Comparison of ENCODE assay signal across 11 cellular contexts in the genomic region with DNA sequence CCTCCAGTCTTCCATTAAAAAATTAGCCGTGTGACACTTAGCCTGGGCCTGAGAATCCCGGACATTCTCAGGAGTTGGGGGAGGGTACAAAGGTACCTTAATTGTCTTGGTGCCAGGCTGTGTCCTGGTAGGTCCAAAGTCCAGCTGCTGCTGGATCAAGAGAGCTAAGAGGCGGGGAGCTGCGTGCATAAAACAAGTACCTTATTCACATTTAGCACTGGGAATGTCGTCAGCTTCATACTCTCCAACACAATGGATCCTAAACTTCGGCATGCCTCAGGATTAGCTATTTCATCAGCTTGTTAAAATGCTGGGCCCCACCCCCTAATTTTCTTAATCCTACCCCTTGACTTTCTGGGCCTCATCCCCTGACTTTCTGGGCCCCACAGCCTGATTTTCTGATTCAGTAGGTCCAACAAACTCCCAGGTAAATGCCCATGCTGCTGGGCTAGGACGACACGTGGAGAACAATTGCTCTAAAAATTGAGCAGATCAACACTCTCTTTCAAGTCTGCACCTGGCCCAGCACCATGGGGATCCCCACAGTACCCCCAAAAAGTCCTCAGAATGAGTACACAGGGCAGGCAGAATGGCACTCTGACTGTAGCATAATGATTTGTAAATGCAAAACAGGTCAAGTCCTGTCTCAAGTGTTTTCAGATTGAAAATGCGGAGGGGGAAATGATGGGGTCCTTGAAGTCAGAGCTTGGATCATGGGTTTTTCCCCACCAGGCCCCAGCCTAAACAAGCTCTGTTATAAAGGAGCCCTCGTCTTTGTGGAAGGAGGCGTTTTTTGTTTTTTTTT. TPM values are rescaled to one million over a fixed set of nuclear protein-coding genes. Genes with fewer than 3 reads are reported as not detected.
DNase-seq lines count a peak whose midpoint lies in the region; ATAC-seq, FAIRE-seq and TF ChIP-seq lines count a peak whose summit lies in the region.
"Had no signal": no experiment of that assay in that cellular context is flagged by ENCODE, and none has a peak within 500 bp of the region (broad histone marks: within the 10 kb centered on the region; RNA-seq: fewer than 3 reads in every experiment).

No MANE protein-coding gene starts in this region.

- WGBS in right lobe of liver (ENCODE audit: insufficient coverage, low coverage, low lambda C conversion rate, missing lambda C conversion rate), result 49% methylated on average over 10 of the region's 11 CpGs

- no peaks in the 10 kb centered on the region for H3F3A ChIP-seq in MM.1S (ENCODE audit: insufficient read depth, low read length)

- no peak overlapping the region for H2AFZ ChIP-seq in MM.1S (ENCODE audit: low read length)

- H3K4me3 ChIP-seq in HUES6 (ENCODE audit: low read depth, low read length) (no peak overlapping the region), right lobe of liver (no peak overlapping the region), MM.1S (ENCODE audit: low read length) (no peak overlapping the region)
- H3K4me3 ChIP-seq: thoracic aorta had no signal

- H3K9me3 ChIP-seq in HUES6 (ENCODE audit: control insufficient read depth, insufficient read depth, low read depth, low read length) (no peaks in the 10 kb centered on the region), right lobe of liver (no peaks in the 10 kb centered on the region), MM.1S (replicated peaks; ENCODE audit: insufficient read depth, low read length) (no peaks in the 10 kb centered on the region)
- H3K9me3 ChIP-seq: thoracic aorta had no signal

- H3K36me3 ChIP-seq in HUES6 (ENCODE audit: control insufficient read depth, insufficient read depth, low read length), result no peaks in the 10 kb centered on the region
- H3K36me3 ChIP-seq in right lobe of liver, result no peaks in the 10 kb centered on the region
- H3K36me3 ChIP-seq in MM.1S (replicated peaks; ENCODE audit: insufficient read depth, low read length), result no peaks in the 10 kb centered on the region
- H3K36me3 ChIP-seq: thoracic aorta had no signal

- ATAC-seq in GM21619 (IDR thresholded peaks at IDR 0.05; ENCODE audit: unreplicated experiment), result peak; percentile 71
- ATAC-seq in right lobe of liver, result peak; percentile 85 to 90 (median 86)

- H3K9me2 ChIP-seq in MM.1S (replicated peaks; ENCODE audit: insufficient read depth, low read length), result no peaks in the 10 kb centered on the region

- no peaks in the 10 kb centered on the region for H3K79me2 ChIP-seq in MM.1S (ENCODE audit: low read length)

- TF ChIP-seq POLR2A in GM12892 (IDR thresholded peaks at IDR 0.05; ENCODE audit: low read depth, low read length), result peak; percentile 31; the same call in 1 of the 2 replicates
- TF ChIP-seq POLR2A in right lobe of liver (IDR thresholded peaks at IDR 0.05), result no peak

- H3K9ac ChIP-seq in HUES6 (ENCODE audit: low read length) (peak overlapping the region; percentile 62), MM.1S (ENCODE audit: low read length) (no peak overlapping the region)

- H4K20me1 ChIP-seq in MM.1S (ENCODE audit: insufficient read depth, low read length), result no peaks in the 10 kb centered on the region

- H3K4me1 ChIP-seq in HUES6 (ENCODE audit: control insufficient read depth, insufficient read depth, low read length) (peaks cover 52% of the 10 kb centered on the region), right lobe of liver (peaks cover 0 to 14% (median 9%) of the 10 kb centered on the region in 4 donors), MM.1S (ENCODE audit: low read length) (peaks cover under 1% of the 10 kb centered on the region; the same call in 1 of the 2 replicates)

- no peak overlapping the region for H3K4me2 ChIP-seq in MM.1S (ENCODE audit: low read depth, low read length)

- TF ChIP-seq CTCF in right lobe of liver (IDR thresholded peaks at IDR 0.05), result no peak
- no peak for TF ChIP-seq CTCF in MM.1S (IDR thresholded peaks at IDR 0.05; ENCODE audit: low read length)

- no peak for FAIRE-seq in GM12892 (lab: Jason Lieb, UNC)

- no peak for DNase-seq in GM12892 (ENCODE audit: insufficient read length)
- DNase-seq in right lobe of liver, result peak; percentile 57 to 85 (median 76)
- DNase-seq in occipital lobe (lab: John Stamatoyannopoulos, UW), result no peak
- no peak for DNase-seq in SKM-1 treated with dmso at 0.1 percent for 144 hours (lab: John Stamatoyannopoulos, UW; ENCODE audit: unreplicated experiment)
- no peak for DNase-seq in MM.1S
- no peak for DNase-seq in NOMO-1 treated with dmso at 0.1 percent for 144 hours (lab: John Stamatoyannopoulos, UW; ENCODE audit: unreplicated experiment)
- DNase-seq: effector CD4-positive, alpha-beta T cell; NCI-H1048 had no signal

- intact Hi-C loops in right lobe of liver (cut with DNase I), result loop anchor here (10.0 kb wide), 2 partner anchors 121 to 141 kb away; no protein-coding TSS in a partner anchor

- no peaks in the 10 kb centered on the region; the same call in 1 of the 2 replicates for H3K27me3 ChIP-seq in HUES6 (ENCODE audit: control insufficient read depth, insufficient read depth, low read length)
- H3K27me3 ChIP-seq in right lobe of liver, result no peaks in the 10 kb centered on the region
- no peaks in the 10 kb centered on the region for H3K27me3 ChIP-seq in MM.1S (replicated peaks; ENCODE audit: insufficient read depth, low read length)

- H3K27ac ChIP-seq in HUES6 (ENCODE audit: low read depth, low read length) (peak overlapping the region; percentile 79; the same call in 1 of the 2 replicates), right lobe of liver (peak overlapping the region in 2 of 3 donors; percentile 67 to 87), MM.1S (ENCODE audit: low read length) (no peak overlapping the region)
- H3K27ac ChIP-seq: thoracic aorta had no signal

RNA-seq across cellular contexts. Expression of gene AEN, which starts 5.6 kb away (rescaled TPM):
- polyA plus RNA-seq in GM12892 (2012; ENCODE audit: missing spikeins), result 22.9 TPM
- total RNA-seq in right lobe of liver, result 10 to 100 TPM in 2 of 6 experiments, 1 to 10 TPM in 4; 4.5 to 18.7 (median 7.3) TPM
- total RNA-seq in occipital lobe, result 4.2 TPM

RNA-seq across cellular contexts. Expression of gene ISG20, which starts 23.3 kb away (rescaled TPM):
- 62.9 TPM for polyA plus RNA-seq in GM12892 (2012; ENCODE audit: missing spikeins)
- total RNA-seq in right lobe of liver, result 10 to 100 TPM in 3 of 6 experiments, 1 to 10 TPM in 3; 6.3 to 19.4 (median 11.9) TPM
- total RNA-seq in occipital lobe, result not detected

Comparison
In these comparisons a context has a peak if more than half of its experiments do, and no peak if none do; other contexts are left out.
1. DNase-seq: peak in right lobe of liver (3 of 3); none in GM12892 (single experiment), occipital lobe (single experiment), SKM-1 treated with dmso at 0.1 percent for 144 hours (single experiment), MM.1S (single experiment) and NOMO-1 treated with dmso at 0.1 percent for 144 hours (single experiment).